ENCODE assay signal across 23 cellular contexts in genomic region chr11:57348052-57348451, GRCh38. TPM values are rescaled to one million over a fixed set of nuclear protein-coding genes. Genes with fewer than 3 reads are reported as not detected.
DNase-seq lines count a peak whose midpoint lies in the region; ATAC-seq, FAIRE-seq and TF ChIP-seq lines count a peak whose summit lies in the region.
"Had no signal": no experiment of that assay in that cellular context is flagged by ENCODE, and none has a peak within 500 bp of the region (broad histone marks: within the 10 kb centered on the region; RNA-seq: fewer than 3 reads in every experiment).

No MANE protein-coding gene starts in this region.

- POLR2A ChIA-PET in GM12878 (lab: Charles Lee), result no interaction called here

- no TSS peak for BruUV-seq in GM12878 (replicated peaks; lab: Mats Ljungman, UMichigan)

- no peaks in the 10 kb centered on the region for H3K79me1 ChIP-seq in neuronal stem cell (ENCODE audit: low read depth, low read length)

- H2BK120ac ChIP-seq in neuronal stem cell (ENCODE audit: low read depth, low read length), result no peak overlapping the region

- intact Hi-C loops in GM12878 (cut with micrococcal nuclease; ENCODE audit: unreplicated experiment), result loop anchor here (10.0 kb wide), 1 partner anchor 1157 kb away; the partner anchor contains the start of gene OR5B21

- CTCF ChIA-PET in GM12878 (lab: Yijun Ruan, JAX), result interaction anchor here (0.7 to 3.4 kb wide), 12 partner anchors 8 to 507 kb away, joined by 3 to 15 read pairs (median 4); partner anchors contain the start of gene P2RX3

- TF ChIP-seq CTCF in GM12878 (IDR thresholded peaks at IDR 0.05 in 2 of 3, conservative IDR thresholded peaks at IDR 0.05 in 1 of 3; ENCODE audit: control insufficient read depth in 2 of 3, extremely low read depth in 1 of 3, insufficient read depth in 1 of 3, low read depth in 3 of 3, low read length in 3 of 3), result no peak

- H3K4me1 ChIP-seq in NT2/D1 (ENCODE audit: insufficient read depth, insufficient read length) (peaks cover 23% of the 10 kb centered on the region), GM12878 (ENCODE audit: control insufficient read depth, insufficient read depth, low read length) (no peaks in the 10 kb centered on the region; the same call in 1 of the 2 replicates), neuronal stem cell (ENCODE audit: control insufficient read depth in 2 of 2, insufficient read depth in 1 of 2, low read depth in 1 of 2, low read length in 2 of 2) (peaks cover 10 to 17% of the 10 kb centered on the region in 2 donors)

- H3K4me2 ChIP-seq in GM12878 (ENCODE audit: control insufficient read depth, insufficient read depth) (no peak overlapping the region), neuronal stem cell (ENCODE audit: insufficient read depth, low read length, poor library complexity, severe bottlenecking) (no peak overlapping the region)
- H3K4me2 ChIP-seq: SK-N-SH had no signal

- 17% methylated on average over 7 of the region's 7 CpGs for WGBS in GM12878 (ENCODE audit: insufficient coverage, insufficient replicate concordance, low lambda C conversion rate, missing lambda C conversion rate)
- no CpG with 5 or more reads among the region's 7 CpGs for WGBS in neuronal stem cell (ENCODE audit: extremely low coverage in 2 of 2, insufficient read length in 2 of 2, insufficient replicate concordance in 1 of 2), 2 donors

- no peak overlapping the region for H3K4me3 ChIP-seq in NT2/D1 (ENCODE audit: insufficient read length, low read depth)
- no peak overlapping the region for H3K4me3 ChIP-seq in GM12878
- no peak overlapping the region for H3K4me3 ChIP-seq in neuronal stem cell (ENCODE audit: low read length in 2 of 2)

- H3K27ac ChIP-seq in GM12878 (ENCODE audit: control insufficient read depth, insufficient read depth) (no peak overlapping the region), neuronal stem cell (replicated peaks; ENCODE audit: low read length) (no peak overlapping the region)
- H3K27ac ChIP-seq: HL-60, RWPE1 had no signal

- H4K8ac ChIP-seq in neuronal stem cell (ENCODE audit: low read depth, low read length), result no peak overlapping the region

- no peak overlapping the region for H4K91ac ChIP-seq in neuronal stem cell (ENCODE audit: low read depth, low read length, poor library complexity)

- RAD21 ChIA-PET in GM12878 (lab: Charles Lee; ENCODE audit: unreplicated experiment), result no interaction called here

- H2BK5ac ChIP-seq in neuronal stem cell (ENCODE audit: low read length), result no peak overlapping the region

- H3K27me3 ChIP-seq in NT2/D1 (ENCODE audit: insufficient read depth, insufficient read length) (peaks cover 10% of the 10 kb centered on the region), GM12878 (replicated peaks in 1 of 2; ENCODE audit: control insufficient read depth in 2 of 2, insufficient read depth in 2 of 2, low read length in 1 of 2) (peaks cover 0 to 4% of the 10 kb centered on the region in 2 experiments; a peak in 1 of 4 replicates), neuronal stem cell (ENCODE audit: control insufficient read depth in 3 of 3, insufficient read depth in 3 of 3, low read depth in 1 of 3, low read length in 3 of 3) (peaks cover 0 to 12% (median 0%) of the 10 kb centered on the region in 3 experiments)

- H3K36me3 ChIP-seq in NT2/D1 (ENCODE audit: insufficient read depth, insufficient read length, low read length), result no peaks in the 10 kb centered on the region
- H3K36me3 ChIP-seq in GM12878 (ENCODE audit: control insufficient read depth in 2 of 2, insufficient read depth in 2 of 2, low read length in 1 of 2), result no peaks in the 10 kb centered on the region
- no peaks in the 10 kb centered on the region for H3K36me3 ChIP-seq in neuronal stem cell (replicated peaks in 1 of 2; ENCODE audit: control insufficient read depth in 2 of 2, insufficient read depth in 2 of 2, low read length in 2 of 2)

- SMC1A ChIA-PET in GM12878 (lab: Charles Lee; ENCODE audit: uncharacterized antibody, unreplicated experiment), result interaction anchor here (1.2 to 1.7 kb wide), 2 partner anchors 10 to 351 kb away, joined by 3 to 4 read pairs; no protein-coding TSS in a partner anchor

- DNase-seq in NT2/D1 (ENCODE audit: low read depth, low spot score) (no peak), GM12878 (ENCODE audit: low read depth, low spot score) (no peak), neuronal stem cell (ENCODE audit: low spot score) (no peak)
- DNase-seq in effector CD4-positive, alpha-beta T cell, result no peak
- DNase-seq: CD4-positive, CD25-positive, alpha-beta regulatory T cell; EL; GF-D8; H9; HFFc6; KG1; NCI-H1092; NCI-H1436; NCI-H187 treated with DMSO at 0.1 percent for 48 hours; NCI-H2107; NCI-H446 treated with DMSO at 0.1 percent for 48 hours; NCI-H526 treated with DMSO at 0.1 percent for 48 hours; SIG-M5; SK-N-SH had no signal

- no peaks in the 10 kb centered on the region for H4K20me1 ChIP-seq in GM12878 (ENCODE audit: control insufficient read depth, insufficient read depth)

- ATAC-seq in GM12878 (peak; percentile 17; the same call in 1 of the 3 replicates), GM18867 (IDR thresholded peaks at IDR 0.05; ENCODE audit: unreplicated experiment) (no peak)

- no peak for TF ChIP-seq EP300 in GM12878 (IDR thresholded peaks at IDR 0.05; ENCODE audit: borderline replicate concordance in 1 of 2, control insufficient read depth in 1 of 2, low read depth in 2 of 2, low read length in 2 of 2)

- H3K14ac ChIP-seq in neuronal stem cell (ENCODE audit: low read length), result no peak overlapping the region

- peak overlapping the region; percentile 51 for H2BK12ac ChIP-seq in neuronal stem cell (ENCODE audit: low read length)

- no peak overlapping the region for H3K18ac ChIP-seq in neuronal stem cell (ENCODE audit: low read length)

- no peak for TF ChIP-seq RAD21 in GM12878 (IDR thresholded peaks at IDR 0.05; ENCODE audit: insufficient read depth, low read depth, low read length)

- no peaks in the 10 kb centered on the region for H3K79me2 ChIP-seq in GM12878 (ENCODE audit: control insufficient read depth, insufficient read depth, low read length)

- H2BK15ac ChIP-seq in neuronal stem cell (ENCODE audit: low read length), result no peak overlapping the region

- FAIRE-seq in GM12878 (lab: Jason Lieb, UNC), result no peak

- peaks cover 13% of the 10 kb centered on the region for H3K9me3 ChIP-seq in NT2/D1 (ENCODE audit: insufficient read depth, low read length)
- H3K9me3 ChIP-seq in GM12878 (replicated peaks; ENCODE audit: control insufficient read depth, insufficient read depth, low read length), result no peaks in the 10 kb centered on the region; the same call in 2 of the 3 replicates
- H3K9me3 ChIP-seq in neuronal stem cell (replicated peaks in 1 of 2; ENCODE audit: control insufficient read depth in 2 of 2, insufficient read depth in 1 of 2, low read depth in 1 of 2, low read length in 2 of 2), result peaks cover 0 to 8% of the 10 kb centered on the region in 2 donors
- H3K9me3 ChIP-seq: SK-N-SH had no signal

- H3K9ac ChIP-seq in NT2/D1 (ENCODE audit: insufficient read length, low read depth) (peak overlapping the region; percentile 8), GM12878 (ENCODE audit: control insufficient read depth, insufficient read depth, low read length) (no peak overlapping the region), neuronal stem cell (ENCODE audit: low read depth, low read length, poor library complexity) (no peak overlapping the region)
- H3K9ac ChIP-seq: SK-N-SH had no signal

- TF ChIP-seq POLR2A in GM12878 (IDR thresholded peaks at IDR 0.05; ENCODE audit: low read depth, low read length), result no peak

- in situ Hi-C loops in GM12878 (cut with MboI), result loop anchor here (5.0 to 25.0 kb wide), 5 partner anchors 134 to 1239 kb away; partner anchors contain the start of genes LPXN, OR5B21, TIMM10 and ZFP91

- H3K4ac ChIP-seq in neuronal stem cell (ENCODE audit: low read length), result no peak overlapping the region

- H3K23ac ChIP-seq in neuronal stem cell (ENCODE audit: low read depth, low read length, poor library complexity), result peak overlapping the region; percentile 27

- no peak overlapping the region for H2AK5ac ChIP-seq in neuronal stem cell (ENCODE audit: low read depth, low read length)

- no peak overlapping the region for H2AFZ ChIP-seq in GM12878 (ENCODE audit: control insufficient read depth, low read depth, low read length)
- H2AFZ ChIP-seq in neuronal stem cell (ENCODE audit: low read length), result peak overlapping the region; percentile 13

RNA-seq across cellular contexts. Expression of gene P2RX3, which starts 9.9 kb away (rescaled TPM):
- total RNA-seq in GM12878 (2013; cell fraction: nucleolus; rRNA removed), result not detected in 2 replicates
- total RNA-seq in GM12878 (2014; rRNA removed) (not detected in 2 replicates), GM12878 (2014; rRNA removed; fragmentation: Illumina TruSeq; extraction: Trizol) (not detected in 2 replicates), GM12878 (2021) (not detected in 2 replicates)
- not detected for polyA plus RNA-seq in GM12878 (2011; ENCODE audit: low read depth)
- polyA plus RNA-seq in GM12878 (2011; rRNA removed) (0.05 TPM in 1 of 2 replicates, not detected in the other), GM12878 (2014; fragmentation: Illumina TruSeq; extraction: Trizol) (not detected in 2 replicates), GM12878 (2014; fragmentation: Nextera tagmentation; extraction: Ambion mirVana) (not detected), GM12878 (2014; rRNA removed) (0.12 TPM in 1 of 2 replicates, not detected in the other), GM12878 (2016; fragmentation: Nextera tagmentation; extraction: Ambion mirVana) (not detected)
- 0.03 TPM in 2 replicates for polyA plus RNA-seq in GM12878 (2011; cell fraction: cytosol; rRNA removed)
- polyA plus RNA-seq in GM12878 (2011; cell fraction: nucleus; rRNA removed), result 0.07 TPM in 1 of 2 replicates, not detected in the other
- not detected in 2 replicates for polyA plus RNA-seq in GM12878 (2012)
- not detected in 2 replicates for polyA minus RNA-seq in GM12878 (2011; rRNA and poly(A)+ RNA removed)
- not detected in 2 replicates for polyA minus RNA-seq in GM12878 (2011; cell fraction: cytosol; rRNA and poly(A)+ RNA removed)
- not detected in 2 replicates for polyA minus RNA-seq in GM12878 (2011; cell fraction: nucleus; rRNA and poly(A)+ RNA removed)
- polyA plus RNA-seq in neuronal stem cell (2013, experiment 1 of 2), result 2.9 TPM
- 2.7 TPM for polyA plus RNA-seq in neuronal stem cell (2013, experiment 2 of 2)
- total RNA-seq: CD4-positive, CD25-positive, alpha-beta regulatory T cell; HFFc6; HT-29 had no signal
- polyA plus RNA-seq: BJ; CD4-positive, CD25-positive, alpha-beta regulatory T cell; SK-N-SH had no signal

RNA-seq across cellular contexts. Expression of gene SSRP1, which starts 12.4 kb away (rescaled TPM):
- total RNA-seq in GM12878 (2013; cell fraction: nucleolus; rRNA removed), result 23.8 and 30.4 TPM in 2 replicates
- total RNA-seq in GM12878 (2014; rRNA removed), result 130 and 132 TPM in 2 replicates
- total RNA-seq in GM12878 (2014; rRNA removed; fragmentation: Illumina TruSeq; extraction: Trizol), result 188 and 207 TPM in 2 replicates
- total RNA-seq in GM12878 (2021), result 174 and 183 TPM in 2 replicates
- polyA plus RNA-seq in GM12878 (2011; ENCODE audit: low read depth), result 84.5 TPM
- polyA plus RNA-seq in GM12878 (2011; rRNA removed), result 135 and 217 TPM in 2 replicates
- 273 and 353 TPM in 2 replicates for polyA plus RNA-seq in GM12878 (2011; cell fraction: cytosol; rRNA removed)
- 125 and 155 TPM in 2 replicates for polyA plus RNA-seq in GM12878 (2011; cell fraction: nucleus; rRNA removed)
- polyA plus RNA-seq in GM12878 (2012), result 96.1 and 99.1 TPM in 2 replicates
- polyA plus RNA-seq in GM12878 (2014; fragmentation: Illumina TruSeq; extraction: Trizol), result 279 and 333 TPM in 2 replicates
- 100 to 1,000 TPM in 1 of 2 experiments, 10 to 100 TPM in 1; 74.3 to 119 TPM for polyA plus RNA-seq in GM12878 (2014; fragmentation: Nextera tagmentation; extraction: Ambion mirVana)
- 143 and 145 TPM in 2 replicates for polyA plus RNA-seq in GM12878 (2014; rRNA removed)
- polyA plus RNA-seq in GM12878 (2016; fragmentation: Nextera tagmentation; extraction: Ambion mirVana), result 10 to 100 TPM; 73.6 to 79.6 TPM
- 215 and 222 TPM in 2 replicates for polyA minus RNA-seq in GM12878 (2011; rRNA and poly(A)+ RNA removed)
- polyA minus RNA-seq in GM12878 (2011; cell fraction: cytosol; rRNA and poly(A)+ RNA removed), result 62.8 and 96.7 TPM in 2 replicates
- 25.4 and 36.8 TPM in 2 replicates for polyA minus RNA-seq in GM12878 (2011; cell fraction: nucleus; rRNA and poly(A)+ RNA removed)
- polyA plus RNA-seq in neuronal stem cell (2013, experiment 1 of 2), result 208 TPM
- 198 TPM for polyA plus RNA-seq in neuronal stem cell (2013, experiment 2 of 2)

RNA-seq across cellular contexts. Expression of gene TNKS1BP1, which starts 23.3 kb away (rescaled TPM):
- total RNA-seq in GM12878 (2013; cell fraction: nucleolus; rRNA removed), result 26.1 and 29.2 TPM in 2 replicates
- 4.8 and 5.6 TPM in 2 replicates for total RNA-seq in GM12878 (2014; rRNA removed)
- total RNA-seq in GM12878 (2014; rRNA removed; fragmentation: Illumina TruSeq; extraction: Trizol), result 2.2 and 3.1 TPM in 2 replicates
- 12.5 and 15.8 TPM in 2 replicates for total RNA-seq in GM12878 (2021)
- polyA plus RNA-seq in GM12878 (2011; ENCODE audit: low read depth), result 6.7 TPM
- 3.5 and 4.4 TPM in 2 replicates for polyA plus RNA-seq in GM12878 (2011; rRNA removed)
- 3.9 and 5.5 TPM in 2 replicates for polyA plus RNA-seq in GM12878 (2011; cell fraction: cytosol; rRNA removed)
- 16.4 and 20.4 TPM in 2 replicates for polyA plus RNA-seq in GM12878 (2011; cell fraction: nucleus; rRNA removed)
- 8.7 and 9.5 TPM in 2 replicates for polyA plus RNA-seq in GM12878 (2012)
- polyA plus RNA-seq in GM12878 (2014; fragmentation: Illumina TruSeq; extraction: Trizol), result 4.9 and 7.3 TPM in 2 replicates
- polyA plus RNA-seq in GM12878 (2014; fragmentation: Nextera tagmentation; extraction: Ambion mirVana), result under 1 TPM; 0.26 to 0.47 TPM
- 5.2 and 6.8 TPM in 2 replicates for polyA plus RNA-seq in GM12878 (2014; rRNA removed)
- polyA plus RNA-seq in GM12878 (2016; fragmentation: Nextera tagmentation; extraction: Ambion mirVana), result 1 to 10 TPM; 2.1 to 4.1 TPM
- 6.2 and 10.0 TPM in 2 replicates for polyA minus RNA-seq in GM12878 (2011; rRNA and poly(A)+ RNA removed)
- polyA minus RNA-seq in GM12878 (2011; cell fraction: cytosol; rRNA and poly(A)+ RNA removed), result 4.8 and 5.5 TPM in 2 replicates
- 1.8 and 4.4 TPM in 2 replicates for polyA minus RNA-seq in GM12878 (2011; cell fraction: nucleus; rRNA and poly(A)+ RNA removed)
- polyA plus RNA-seq in neuronal stem cell (2013, experiment 1 of 2), result 77.7 TPM
- polyA plus RNA-seq in neuronal stem cell (2013, experiment 2 of 2), result 73.2 TPM

RNA-seq across cellular contexts. Expression of gene PRG3, which starts 32.9 kb away (rescaled TPM):
- total RNA-seq in GM12878 (2013; cell fraction: nucleolus; rRNA removed), result not detected in 2 replicates
- not detected in 2 replicates for total RNA-seq in GM12878 (2014; rRNA removed)
- total RNA-seq in GM12878 (2014; rRNA removed; fragmentation: Illumina TruSeq; extraction: Trizol), result not detected in 2 replicates
- not detected in 2 replicates for total RNA-seq in GM12878 (2021)
- polyA plus RNA-seq in GM12878 (2011; ENCODE audit: low read depth), result not detected
- not detected in 2 replicates for polyA plus RNA-seq in GM12878 (2011; rRNA removed)
- polyA plus RNA-seq in GM12878 (2011; cell fraction: cytosol; rRNA removed), result not detected in 2 replicates
- polyA plus RNA-seq in GM12878 (2011; cell fraction: nucleus; rRNA removed), result not detected in 2 replicates
- polyA plus RNA-seq in GM12878 (2012), result not detected in 2 replicates
- polyA plus RNA-seq in GM12878 (2014; fragmentation: Illumina TruSeq; extraction: Trizol), result not detected in 2 replicates
- polyA plus RNA-seq in GM12878 (2014; fragmentation: Nextera tagmentation; extraction: Ambion mirVana), result not detected
- not detected in 2 replicates for polyA plus RNA-seq in GM12878 (2014; rRNA removed)
- not detected for polyA plus RNA-seq in GM12878 (2016; fragmentation: Nextera tagmentation; extraction: Ambion mirVana)
- not detected in 2 replicates for polyA minus RNA-seq in GM12878 (2011; rRNA and poly(A)+ RNA removed)
- not detected in 2 replicates for polyA minus RNA-seq in GM12878 (2011; cell fraction: cytosol; rRNA and poly(A)+ RNA removed)
- polyA minus RNA-seq in GM12878 (2011; cell fraction: nucleus; rRNA and poly(A)+ RNA removed), result not detected in 2 replicates
- polyA plus RNA-seq in neuronal stem cell (2013, experiment 1 of 2), result not detected
- not detected for polyA plus RNA-seq in neuronal stem cell (2013, experiment 2 of 2)
- total RNA-seq: CD4-positive, CD25-positive, alpha-beta regulatory T cell; H9; HFFc6; HT-29 had no signal
- polyA plus RNA-seq: BJ; CD4-positive, CD25-positive, alpha-beta regulatory T cell; SK-N-SH had no signal

RNA-seq across cellular contexts. Expression of gene PRG2, which starts 42.4 kb away (rescaled TPM):
- 1.2 and 1.3 TPM in 2 replicates for total RNA-seq in GM12878 (2013; cell fraction: nucleolus; rRNA removed)
- 0.68 TPM in 1 of 2 replicates, not detected in the other for total RNA-seq in GM12878 (2014; rRNA removed)
- total RNA-seq in GM12878 (2014; rRNA removed; fragmentation: Illumina TruSeq; extraction: Trizol), result 0.41 TPM in 1 of 2 replicates, not detected in the other
- total RNA-seq in GM12878 (2021), result 1.7 and 2.0 TPM in 2 replicates
- polyA plus RNA-seq in GM12878 (2011; ENCODE audit: low read depth), result 1.2 TPM
- 0.23 and 0.43 TPM in 2 replicates for polyA plus RNA-seq in GM12878 (2011; rRNA removed)
- polyA plus RNA-seq in GM12878 (2011; cell fraction: cytosol; rRNA removed), result 0.87 and 1.3 TPM in 2 replicates
- polyA plus RNA-seq in GM12878 (2011; cell fraction: nucleus; rRNA removed), result 7.3 and 7.5 TPM in 2 replicates
- polyA plus RNA-seq in GM12878 (2012), result 1.3 and 1.7 TPM in 2 replicates
- polyA plus RNA-seq in GM12878 (2014; fragmentation: Illumina TruSeq; extraction: Trizol), result 0.10 TPM in 1 of 2 replicates, not detected in the other
- polyA plus RNA-seq in GM12878 (2014; fragmentation: Nextera tagmentation; extraction: Ambion mirVana), result 1 to 10 TPM in 1 of 2 experiments, under 1 TPM in 1; 0.88 to 1.0 TPM
- 0.25 and 0.40 TPM in 2 replicates for polyA plus RNA-seq in GM12878 (2014; rRNA removed)
- under 1 TPM in 1 of 2 experiments, not detected in 1; 0.19 TPM for polyA plus RNA-seq in GM12878 (2016; fragmentation: Nextera tagmentation; extraction: Ambion mirVana)
- 0.72 and 1.2 TPM in 2 replicates for polyA minus RNA-seq in GM12878 (2011; rRNA and poly(A)+ RNA removed)
- not detected in 2 replicates for polyA minus RNA-seq in GM12878 (2011; cell fraction: cytosol; rRNA and poly(A)+ RNA removed)
- polyA minus RNA-seq in GM12878 (2011; cell fraction: nucleus; rRNA and poly(A)+ RNA removed), result 0.36 and 1.1 TPM in 2 replicates
- polyA plus RNA-seq in neuronal stem cell (2013, experiment 1 of 2), result 0.24 TPM
- 0.22 TPM for polyA plus RNA-seq in neuronal stem cell (2013, experiment 2 of 2)
- total RNA-seq: CD4-positive, CD25-positive, alpha-beta regulatory T cell; H9; HFFc6; HT-29 had no signal
- polyA plus RNA-seq: BJ, SK-N-SH had no signal
